In the genomic region with DNA sequence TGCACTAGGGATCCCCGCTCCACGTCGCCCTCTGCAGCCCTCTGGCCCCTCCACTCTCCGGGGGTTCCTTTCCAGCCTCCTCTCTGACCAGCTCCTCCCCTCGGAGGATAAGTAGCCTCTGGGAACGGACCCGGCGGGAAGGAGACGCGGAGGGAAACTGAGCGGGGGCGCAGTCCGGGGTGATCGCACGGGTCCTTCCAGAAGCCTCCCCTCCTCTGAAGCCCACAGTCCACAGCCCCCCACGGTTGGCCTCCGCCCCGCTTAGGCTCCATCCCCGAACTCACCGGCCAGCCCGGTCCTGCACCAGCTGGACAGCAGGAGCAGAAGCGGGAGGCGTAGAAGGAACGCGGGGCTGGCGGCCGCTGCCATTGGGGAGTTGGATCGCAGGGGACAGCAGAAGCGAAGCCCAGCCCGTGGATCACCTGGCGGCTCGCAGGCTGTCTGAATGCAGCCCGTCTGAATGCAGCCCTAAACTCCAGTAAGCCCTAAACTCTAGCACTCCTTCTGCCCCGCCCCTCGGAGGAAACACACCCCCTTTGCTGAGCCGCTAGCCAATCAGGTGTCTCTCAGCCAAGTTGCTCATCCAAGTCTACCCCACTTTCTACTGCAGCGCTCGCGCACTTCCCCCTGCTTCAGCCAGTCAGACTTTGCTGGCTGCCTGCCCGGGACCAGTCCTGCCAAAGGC, we compare ENCODE assay signal across 8 cellular contexts. TPM values are rescaled to one million over a fixed set of nuclear protein-coding genes. Genes with fewer than 3 reads are reported as not detected.
A peak's percentile ranks its signal among the peaks of the same experiment; 100 is the strongest.
DNase-seq lines count a peak whose midpoint lies in the region; ATAC-seq, FAIRE-seq and TF ChIP-seq lines count a peak whose summit lies in the region.

TSS of gene RAET1G (minus strand) at position 480 of the 685 bp plus-strand sequence. CDS start at position 369, 111 bp downstream.

- no peaks in the 10 kb centered on the region for H3K27me3 ChIP-seq in fibroblast of lung (ENCODE audit: control insufficient read depth, insufficient read depth, low read length)
- no peaks in the 10 kb centered on the region for H3K27me3 ChIP-seq in muscle layer of duodenum (ENCODE audit: low read depth, low read length)

- H3K4me1 Mint-ChIP-seq in activated T-helper 17 cell treated with anti-CD3 and anti-CD28 coated beads, Interleukin-2, amount 50 U/mL, for 72 hours: peaks cover 18% of the 10 kb centered on the region

- H3K4me3 ChIP-seq in fibroblast of lung (replicated peaks in 1 of 4; ENCODE audit: control extremely low read depth in 1 of 4, insufficient read depth in 1 of 4, low read depth in 3 of 4, low read length in 4 of 4) (peak within 1 kb of the TSS; percentile 41 to 77 (median 69)), muscle layer of duodenum (ENCODE audit: low read depth in 1 of 2, low read length in 2 of 2) (peak within 1 kb of the TSS; percentile 70 to 72)

- DNase-seq in D721Med (ENCODE audit: insufficient read length, low spot score) (peak; percentile 65), HTR-8/SVneo (ENCODE audit: insufficient read length, low spot score) (peak; percentile 91), RPMI7951 (ENCODE audit: low read depth) (peak; percentile 94), fibroblast of lung (ENCODE audit: low read depth in 2 of 2) (peak; percentile 95), GM19239 (ENCODE audit: insufficient read length, low spot score) (no peak)
- peak; percentile 44 to 57 for DNase-seq in stimulated activated CD8-positive, alpha-beta memory T cell treated with anti-CD3 and anti-CD28 coated beads, Interleukin-4, amount 100 ng/mL, for 1 hour (ENCODE audit: low read depth in 2 of 2, low spot score in 1 of 2)

- H3K36me3 ChIP-seq in fibroblast of lung (ENCODE audit: control insufficient read depth, insufficient read depth, low read length) (no peaks in the 10 kb centered on the region), muscle layer of duodenum (ENCODE audit: control insufficient read depth in 1 of 2, insufficient read depth in 2 of 2, low read length in 2 of 2) (no peaks in the 10 kb centered on the region)

- no peaks in the 10 kb centered on the region for H4K20me1 ChIP-seq in fibroblast of lung (ENCODE audit: control insufficient read depth, extremely low read depth, insufficient read depth, low read length)

- H3K4me3 Mint-ChIP-seq in activated T-helper 17 cell treated with anti-CD3 and anti-CD28 coated beads, Interleukin-2, amount 50 U/mL, for 72 hours: peak within 1 kb of the TSS; percentile 82

- no peaks in the 10 kb centered on the region for H3K79me2 ChIP-seq in fibroblast of lung (ENCODE audit: control insufficient read depth, insufficient read depth, low read length)

- H3K4me1 ChIP-seq in fibroblast of lung (ENCODE audit: control insufficient read depth, extremely low read depth, insufficient read depth, low read length) (peaks cover 6% of the 10 kb centered on the region), muscle layer of duodenum (ENCODE audit: control insufficient read depth in 1 of 2, insufficient read depth in 2 of 2, low read length in 2 of 2) (peaks cover 0 to 16% of the 10 kb centered on the region in 2 donors)

- no peak for TF ChIP-seq CTCF in D721Med (IDR thresholded peaks at IDR 0.05; ENCODE audit: insufficient read depth, missing control alignments)
- TF ChIP-seq CTCF in fibroblast of lung (conservative IDR thresholded peaks at IDR 0.05 in 1 of 2, IDR thresholded peaks at IDR 0.05 in 1 of 2; ENCODE audit: low read depth in 1 of 2, low read length in 2 of 2): no peak

- no peaks in the 10 kb centered on the region for H3K9me3 Mint-ChIP-seq in activated T-helper 17 cell treated with anti-CD3 and anti-CD28 coated beads, Interleukin-2, amount 50 U/mL, for 72 hours

- H3K9ac ChIP-seq in fibroblast of lung (ENCODE audit: insufficient read depth, low read length): peak within 1 kb of the TSS; percentile 31

- peak within 1 kb of the TSS; percentile 85 for H2AFZ ChIP-seq in fibroblast of lung (ENCODE audit: low read length)

- ATAC-seq in activated T-helper 17 cell treated with anti-CD3 and anti-CD28 coated beads, Interleukin-2, amount 50 U/mL, for 72 hours (replicated peaks): peak; percentile 95

- no peak for FAIRE-seq in D721Med (lab: Jason Lieb, UNC)
- FAIRE-seq in HTR-8/SVneo (lab: Jason Lieb, UNC): peak; percentile 74
- FAIRE-seq in GM19239 (lab: Jason Lieb, UNC): no peak

- peak within 1 kb of the TSS; percentile 79 for H3K4me2 ChIP-seq in fibroblast of lung (ENCODE audit: extremely low read depth, insufficient read depth, low read length)

- peaks cover 57% of the 10 kb centered on the region for H3K27me3 Mint-ChIP-seq in activated T-helper 17 cell treated with anti-CD3 and anti-CD28 coated beads, Interleukin-2, amount 50 U/mL, for 72 hours

- H3K27ac ChIP-seq in fibroblast of lung (ENCODE audit: insufficient read depth, low read length): no peak within 1 kb of the TSS
- H3K27ac ChIP-seq in muscle layer of duodenum (ENCODE audit: low read length): no peak within 1 kb of the TSS

- H3K9me3 ChIP-seq in fibroblast of lung (ENCODE audit: control insufficient read depth, insufficient read depth, low read depth, low read length) (no peaks in the 10 kb centered on the region), muscle layer of duodenum (ENCODE audit: control insufficient read depth in 1 of 2, low read length in 2 of 2) (no peaks in the 10 kb centered on the region)

- no peaks in the 10 kb centered on the region for H3K36me3 Mint-ChIP-seq in activated T-helper 17 cell treated with anti-CD3 and anti-CD28 coated beads, Interleukin-2, amount 50 U/mL, for 72 hours (ENCODE audit: low read depth)

- H3K27ac Mint-ChIP-seq in activated T-helper 17 cell treated with anti-CD3 and anti-CD28 coated beads, Interleukin-2, amount 50 U/mL, for 72 hours: no peak within 1 kb of the TSS

RNA-seq across cellular contexts. Expression of gene RAET1G, which starts in this region (rescaled TPM):
- total RNA-seq in RPMI7951 (2014; rRNA removed; shearing (Covaris generic)): 9.9 and 13.4 TPM in 2 replicates
- total RNA-seq in activated T-helper 17 cell treated with anti-CD3 and anti-CD28 coated beads, Interleukin-2, amount 50 U/mL, for 72 hours: not detected
- 3.3 and 8.8 TPM in 2 replicates for total RNA-seq in fibroblast of lung
- 3.3 and 8.9 TPM in 2 replicates for polyA plus RNA-seq in fibroblast of lung
- polyA plus RNA-seq in fibroblast of lung (2012): 3.7 and 9.9 TPM in 2 replicates
- 1.8 and 10.8 TPM in 2 replicates for polyA minus RNA-seq in fibroblast of lung (ENCODE audit: low replicate concordance)

Comparison
In these comparisons a context has a peak if more than half of its experiments do, and no peak if none do; other contexts are left out.
1. Peak in ATAC-seq in activated T-helper 17 cell treated with anti-CD3 and anti-CD28 coated beads, Interleukin-2, amount 50 U/mL, for 72 hours; RNA of the gene not detected or under 1 TPM.